Comparison of ENCODE assay signal across 9 cellular contexts in genomic region chr13:40187836-40188591, GRCh38.
DNase-seq lines count a peak whose midpoint lies in the region; ATAC-seq and TF ChIP-seq lines count a peak whose summit lies in the region.
"Had no signal": no experiment of that assay in that cellular context is flagged by ENCODE, and none has a peak within 500 bp of the region (broad histone marks: within the 10 kb centered on the region; RNA-seq: fewer than 3 reads in every experiment).

No MANE protein-coding gene starts in this region.

- no peak overlapping the region for H3K4me2 ChIP-seq in H9 (ENCODE audit: insufficient read depth, insufficient read length, low read length)

- no peak for TF ChIP-seq CTCF in H9 (conservative IDR thresholded peaks at IDR 0.05)

- no peaks in the 10 kb centered on the region for H3K27me3 ChIP-seq in H9 (ENCODE audit: insufficient read depth, low read length)
- no peaks in the 10 kb centered on the region for H3K27me3 ChIP-seq in effector memory CD4-positive, alpha-beta T cell (replicated peaks; ENCODE audit: control insufficient read depth, insufficient read depth, low read length, poor library complexity, severe bottlenecking)
- H3K27me3 ChIP-seq: MG63 had no signal

- H2AFZ ChIP-seq in H9 (ENCODE audit: low read length), result no peak overlapping the region

- H4K8ac ChIP-seq in H9 (replicated peaks; ENCODE audit: insufficient read length, low read depth, low read length), result no peak overlapping the region

- H3K9me3 ChIP-seq in H9 (ENCODE audit: control insufficient read depth, low read depth, low read length), result no peaks in the 10 kb centered on the region
- no peaks in the 10 kb centered on the region for H3K9me3 ChIP-seq in effector memory CD4-positive, alpha-beta T cell (ENCODE audit: control insufficient read depth, low read length)
- H3K9me3 ChIP-seq: MG63 had no signal

- no peak overlapping the region for H3K56ac ChIP-seq in H9 (ENCODE audit: insufficient read length, low read depth, low read length)

- ATAC-seq in left ventricle myocardium superior, result no peak
- no peak for ATAC-seq in GM18519 (IDR thresholded peaks at IDR 0.05; ENCODE audit: low FRiP score, unreplicated experiment)
- ATAC-seq in HG03521 (IDR thresholded peaks at IDR 0.05; ENCODE audit: unreplicated experiment), result no peak

- no peaks in the 10 kb centered on the region for H3K79me2 ChIP-seq in H9 (ENCODE audit: insufficient read depth, low read length)

- no peak overlapping the region for H2BK120ac ChIP-seq in H9 (ENCODE audit: low read depth, low read length, poor library complexity, severe bottlenecking)

- H3T11ph ChIP-seq in H9 (ENCODE audit: low read length), result no peak overlapping the region

- H2BK20ac ChIP-seq in H9 (ENCODE audit: low read depth, low read length, poor library complexity, severe bottlenecking), result no peak overlapping the region

- H4K20me1 ChIP-seq in H9 (ENCODE audit: control insufficient read depth, insufficient read depth, insufficient read length), result no peaks in the 10 kb centered on the region

- no peaks in the 10 kb centered on the region for H3K9me3 Mint-ChIP-seq in H9

- H3K4me3 ChIP-seq in effector memory CD4-positive, alpha-beta T cell (ENCODE audit: insufficient read depth, low read depth, low read length, poor library complexity, severe bottlenecking), result peak overlapping the region; percentile 30
- H3K4me3 ChIP-seq: MG63 had no signal

- H3K4me1 Mint-ChIP-seq in H9, result peaks cover 32 to 37% of the 10 kb centered on the region in 2 experiments

- H3K27me3 Mint-ChIP-seq in H9 (ENCODE audit: low read depth), result peaks cover 4% of the 10 kb centered on the region

- no peaks in the 10 kb centered on the region for H3K79me1 ChIP-seq in H9 (ENCODE audit: insufficient read depth, low read depth, low read length, poor library complexity, severe bottlenecking)

- H3K23me2 ChIP-seq in H9 (ENCODE audit: insufficient read length, low read depth, low read length, poor library complexity, severe bottlenecking), result no peaks in the 10 kb centered on the region

- peaks cover 6% of the 10 kb centered on the region; the same call in 1 of the 2 replicates for H3K4me1 ChIP-seq in H9 (ENCODE audit: insufficient read depth, low read length)
- H3K4me1 ChIP-seq in effector memory CD4-positive, alpha-beta T cell (ENCODE audit: control insufficient read depth, insufficient read depth, low read length, poor library complexity, severe bottlenecking), result peaks cover 58% of the 10 kb centered on the region

- no peak overlapping the region for H3K27ac ChIP-seq in H9 (ENCODE audit: insufficient read length, low read depth, low read length)
- H3K27ac ChIP-seq in effector memory CD4-positive, alpha-beta T cell (ENCODE audit: insufficient read depth, low read length, poor library complexity, severe bottlenecking), result peak overlapping the region; percentile 67

- H2BK12ac ChIP-seq in H9 (ENCODE audit: insufficient read length, low read depth, low read length), result no peak overlapping the region

- no peak overlapping the region for H3K9ac ChIP-seq in H9 (ENCODE audit: extremely low read depth, insufficient read length, low read length)

- no CpG with 5 or more reads among the region's 28 CpGs for WGBS in H9 (ENCODE audit: extremely low coverage, insufficient read length, low lambda C conversion rate)

- H2BK15ac ChIP-seq in H9 (ENCODE audit: low read depth, low read length), result no peak overlapping the region

- H2BK5ac ChIP-seq in H9 (ENCODE audit: insufficient read length, low read length), result no peak overlapping the region

- no peak overlapping the region for H3K23ac ChIP-seq in H9 (ENCODE audit: insufficient read length, low read depth, low read length)

- no peak overlapping the region for H3K18ac ChIP-seq in H9 (ENCODE audit: insufficient read length, low read depth, low read length)

- no peak overlapping the region for H3K14ac ChIP-seq in H9 (ENCODE audit: insufficient read depth, low read length)

- no peak overlapping the region for H3K4ac ChIP-seq in H9 (ENCODE audit: low read depth, low read length)

- no peak overlapping the region for H2AK5ac ChIP-seq in H9 (ENCODE audit: insufficient read length, low read length)

- H3K36me3 Mint-ChIP-seq in H9 (ENCODE audit: insufficient read depth in 1 of 3, low read depth in 3 of 3), result no peaks in the 10 kb centered on the region

- H3K27ac Mint-ChIP-seq in H9, result no peak overlapping the region; a peak in 1 of 7 replicates

- H4K91ac ChIP-seq in H9 (ENCODE audit: insufficient read length, low read depth, low read length), result no peak overlapping the region

- H4K5ac ChIP-seq in H9 (ENCODE audit: insufficient read length, low read depth, low read length), result no peak overlapping the region

- H3K36me3 ChIP-seq in effector memory CD4-positive, alpha-beta T cell (ENCODE audit: control insufficient read depth, insufficient read depth, low read length), result no peaks in the 10 kb centered on the region
- H3K36me3 ChIP-seq: MG63 had no signal

- DNase-seq in H9 (peak; percentile 38), left ventricle myocardium superior (no peak), GF-D8 (lab: John Stamatoyannopoulos, UW) (no peak)
- peak; percentile 71 for DNase-seq in activated CD8-positive, alpha-beta memory T cell treated with anti-CD3 and anti-CD28 coated beads, Interleukin-2, amount 50 U/mL, for 48 hours
- peak; percentile 19 to 41 (median 33) for DNase-seq in effector memory CD4-positive, alpha-beta T cell
- DNase-seq in stimulated activated CD4-positive, alpha-beta T cell treated with anti-CD3 and anti-CD28 coated beads, Interleukin-2, amount 100 ng/mL, for 4 hours (ENCODE audit: low read depth), result peak; percentile 39
- DNase-seq: MG63 had no signal

- intact Hi-C loops in left ventricle myocardium superior (cut with micrococcal nuclease), result no loop called here

- no peak overlapping the region; a peak in 1 of 5 replicates for H3K4me3 Mint-ChIP-seq in H9

Comparison
In these comparisons a context has a peak if more than half of its experiments do, and no peak if none do; other contexts are left out.
1. DNase-seq: peak in H9 (single experiment), activated CD8-positive, alpha-beta memory T cell treated with anti-CD3 and anti-CD28 coated beads, Interleukin-2, amount 50 U/mL, for 48 hours (single experiment), effector memory CD4-positive, alpha-beta T cell (3 of 3) and stimulated activated CD4-positive, alpha-beta T cell treated with anti-CD3 and anti-CD28 coated beads, Interleukin-2, amount 100 ng/mL, for 4 hours (single experiment); none in left ventricle myocardium superior (single experiment) and GF-D8 (single experiment).